ENCODE assay signal across 1 cellular context in genomic region chr1:93909146-93910050, GRCh38.
A peak's percentile ranks its signal among the peaks of the same experiment; 100 is the strongest.
TF ChIP-seq lines count a peak whose summit lies in the region.

GCLM (minus strand) TSS chr1:93909430; CDS start chr1:93909163, 267 bp downstream.

TF ChIP-seq in HepG2, 621 proteins besides CTCF, POLR2A, EP300 and RAD21 (continued from another document):
- TF ChIP-seq KIAA2018 (CRISPR knock-in tag; IDR thresholded peaks at IDR 0.05; ENCODE audit: borderline replicate concordance) (no peak), CERS6 (CRISPR knock-in tag; IDR thresholded peaks at IDR 0.05) (no peak), RARG (CRISPR knock-in tag; IDR thresholded peaks at IDR 0.05; ENCODE audit: low read depth) (no peak), ZBTB46 (CRISPR knock-in tag; IDR thresholded peaks at IDR 0.05; ENCODE audit: borderline replicate concordance) (no peak), ZNF3 (CRISPR knock-in tag; IDR thresholded peaks at IDR 0.05) (no peak), ETS1 (CRISPR knock-in tag; IDR thresholded peaks at IDR 0.05) (no peak), ZNF431 (CRISPR knock-in tag; IDR thresholded peaks at IDR 0.05; ENCODE audit: borderline replicate concordance, low read depth) (peak; percentile 74), ZNF615 (CRISPR knock-in tag; IDR thresholded peaks at IDR 0.05; ENCODE audit: borderline replicate concordance) (no peak), ZNF142 (CRISPR knock-in tag; IDR thresholded peaks at IDR 0.05) (0 out of 2 replicates have a peak, but pooled peaks have one; percentile 29)
TF ChIP-seq in HepG2: peak in this region for 174.
